8 cellular contexts compared by ENCODE assay signal in the genomic region with DNA sequence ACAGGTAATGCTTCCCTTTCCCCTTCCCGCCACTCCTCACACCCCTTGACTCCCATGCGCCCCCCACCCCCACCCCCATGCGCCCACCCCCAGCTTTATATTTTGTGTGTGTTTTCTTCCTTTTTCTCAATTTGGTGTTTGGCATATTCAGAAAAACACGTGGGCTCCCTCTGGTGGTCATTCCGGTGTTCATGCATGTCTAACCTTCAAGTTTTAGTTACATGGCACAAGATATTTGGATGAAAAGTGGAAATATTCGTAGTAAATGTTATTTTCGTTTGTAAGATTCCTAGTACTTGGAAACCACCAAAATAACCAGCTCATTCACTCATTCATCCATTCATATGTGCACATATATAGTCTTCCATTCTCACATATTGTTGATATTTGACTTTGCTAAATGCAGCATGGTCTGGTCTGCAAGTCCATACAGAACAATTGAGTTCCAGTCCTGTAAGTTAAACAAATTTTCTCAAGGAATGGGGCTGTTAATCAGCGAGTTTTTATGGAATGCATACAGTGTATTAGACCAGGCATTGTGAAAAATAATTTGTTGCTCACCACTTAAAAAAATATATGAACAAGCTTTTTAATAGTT.
DNase-seq lines count a peak whose midpoint lies in the region; FAIRE-seq and TF ChIP-seq lines count a peak whose summit lies in the region.

No MANE protein-coding gene starts in this region.

- DNase-seq in AG08395 (ENCODE audit: low spot score): peak; percentile 35
- no peak for DNase-seq in GM19239 (ENCODE audit: insufficient read length, low spot score)
- peak; percentile 63 for DNase-seq in NCI-H748 (lab: John Stamatoyannopoulos, UW; ENCODE audit: unreplicated experiment)
- DNase-seq in activated CD8-positive, alpha-beta memory T cell treated with anti-CD3 and anti-CD28 coated beads for 24 hours: peak; percentile 83
- peak; percentile 9 for DNase-seq in epithelial cell of proximal tubule (ENCODE audit: low read depth)
- peak; percentile 77 for DNase-seq in neural crest cell (ENCODE audit: low read depth, low spot score)
- DNase-seq in superior temporal gyrus (ENCODE audit: extremely low spot score): peak; percentile 91
- DNase-seq in GM19238 (ENCODE audit: insufficient read length, low spot score): no peak

- no peak overlapping the region for H3K4me3 Mint-ChIP-seq in neural crest cell

- TF ChIP-seq CTCF in epithelial cell of proximal tubule (conservative IDR thresholded peaks at IDR 0.05; ENCODE audit: low read depth, low read length): peak; percentile 81
- TF ChIP-seq CTCF in neural crest cell (conservative IDR thresholded peaks at IDR 0.05): peak; percentile 79

- H3K4me1 Mint-ChIP-seq in neural crest cell: peaks cover 27% of the 10 kb centered on the region

- no peaks in the 10 kb centered on the region for H3K36me3 Mint-ChIP-seq in neural crest cell (ENCODE audit: low read depth)

- FAIRE-seq in GM19239 (lab: Jason Lieb, UNC): peak; percentile 77

- H3K4me3 ChIP-seq in epithelial cell of proximal tubule (ENCODE audit: low read depth, low read length): no peak overlapping the region

- no peaks in the 10 kb centered on the region for H3K27me3 Mint-ChIP-seq in neural crest cell (ENCODE audit: low read depth)

- no peaks in the 10 kb centered on the region for H3K9me3 Mint-ChIP-seq in neural crest cell

- H3K27ac Mint-ChIP-seq in neural crest cell (ENCODE audit: unreplicated experiment): no peak overlapping the region

Comparison
In these comparisons a context has a peak if more than half of its experiments do, and no peak if none do; other contexts are left out.
1. DNase-seq: peak in AG08395 (single experiment), NCI-H748 (single experiment), activated CD8-positive, alpha-beta memory T cell treated with anti-CD3 and anti-CD28 coated beads for 24 hours (single experiment), epithelial cell of proximal tubule (single experiment), neural crest cell (single experiment) and superior temporal gyrus (single experiment); none in GM19239 (single experiment) and GM19238 (single experiment).